Comparison of ENCODE assay signal across 8 cellular contexts in the genomic region with DNA sequence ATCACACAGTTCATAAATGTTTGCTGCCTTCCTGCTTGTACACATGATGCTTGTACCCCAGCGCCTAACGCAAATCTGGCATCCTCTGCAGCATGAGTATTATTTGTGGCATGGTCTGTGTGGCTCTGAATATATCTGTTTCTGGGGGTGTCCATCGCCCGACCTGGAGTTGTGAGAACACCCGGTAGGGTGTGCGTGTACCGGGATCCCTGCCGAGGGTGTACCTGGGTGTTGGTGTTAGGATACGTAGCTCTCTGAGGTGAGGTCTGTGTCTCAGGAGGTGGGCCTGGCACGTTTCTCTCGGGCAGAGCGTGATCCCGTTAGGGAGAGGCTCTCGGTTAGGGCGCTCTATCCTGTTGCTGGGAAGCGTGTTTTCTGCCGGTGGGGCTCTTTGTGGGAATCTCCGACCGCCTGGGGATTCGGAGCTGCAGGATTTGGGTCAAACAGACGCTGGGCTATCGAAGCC. TPM values are rescaled to one million over a fixed set of nuclear protein-coding genes. Genes with fewer than 3 reads are reported as not detected.
A peak's percentile ranks its signal among the peaks of the same experiment; 100 is the strongest.
DNase-seq lines count a peak whose midpoint lies in the region; ATAC-seq, FAIRE-seq and TF ChIP-seq lines count a peak whose summit lies in the region.

No MANE protein-coding gene starts in this region.

- no peak for ATAC-seq in naive thymus-derived CD4-positive, alpha-beta T cell
- ATAC-seq in HG02938 (IDR thresholded peaks at IDR 0.05; ENCODE audit: unreplicated experiment) (no peak), GM21526 (IDR thresholded peaks at IDR 0.05; ENCODE audit: low FRiP score, unreplicated experiment) (no peak), GM21367 (IDR thresholded peaks at IDR 0.05; ENCODE audit: unreplicated experiment) (no peak)

- 23% methylated on average over 20 of the region's 22 CpGs; no CpG with 5 or more reads in 1 of the 2 experiments for WGBS in H1 (ENCODE audit: extremely low coverage in 1 of 2, insufficient coverage in 1 of 2, insufficient read length in 1 of 2, insufficient replicate concordance in 2 of 2, low coverage in 1 of 2, low lambda C conversion rate in 2 of 2, missing lambda C conversion rate in 1 of 2), 2 experiments

- no peaks in the 10 kb centered on the region for H3K9me3 Mint-ChIP-seq in naive thymus-derived CD4-positive, alpha-beta T cell

- in situ Hi-C loops in G401 (cut with HindIII; ENCODE audit: low sequenced_read_pairs): no loop called here

- no peaks in the 10 kb centered on the region for H3K27me3 Mint-ChIP-seq in naive thymus-derived CD4-positive, alpha-beta T cell

- H3K36me3 Mint-ChIP-seq in naive thymus-derived CD4-positive, alpha-beta T cell: no peaks in the 10 kb centered on the region

- H3K4me3 ChIP-seq in H1 (ENCODE audit: extremely low read depth in 1 of 4, insufficient read depth in 2 of 4, low read depth in 3 of 4, low read length in 4 of 4): peak overlapping the region; percentile 57 to 72 (median 69)
- peak overlapping the region; percentile 27 for H3K4me3 ChIP-seq in naive thymus-derived CD4-positive, alpha-beta T cell (ENCODE audit: low read length)

- no peaks in the 10 kb centered on the region for H3K79me1 ChIP-seq in H1 (ENCODE audit: low read depth, low read length)

- peak; percentile 53 for DNase-seq in G401 (ENCODE audit: low spot score)
- DNase-seq in NCI-H748 treated with DMSO at 0.1 percent for 48 hours (lab: John Stamatoyannopoulos, UW): peak; percentile 98
- DNase-seq in H1 (ENCODE audit: low read depth in 1 of 2, low spot score in 2 of 2): no peak
- DNase-seq in naive thymus-derived CD4-positive, alpha-beta T cell: no peak
- DNase-seq in NOMO-1 treated with DMSO at 0.1 percent for 48 hours (lab: John Stamatoyannopoulos, UW; ENCODE audit: unreplicated experiment): no peak

- H3K23me2 ChIP-seq in H1 (ENCODE audit: low read depth, low read length): peaks cover 7% of the 10 kb centered on the region

- TF ChIP-seq EP300 in H1 (IDR thresholded peaks at IDR 0.05; ENCODE audit: borderline replicate concordance in 1 of 2, low read depth in 2 of 2, low read length in 2 of 2): no peak

- H3K14ac ChIP-seq in H1 (ENCODE audit: insufficient read length): no peak overlapping the region

- no peak overlapping the region for H4K91ac ChIP-seq in H1 (replicated peaks; ENCODE audit: insufficient read length, low read length)

- peak overlapping the region; percentile 97 for H4K8ac ChIP-seq in H1 (ENCODE audit: extremely low read depth, insufficient read depth, low read length)

- H3K9me3 ChIP-seq in H1 (ENCODE audit: insufficient read depth in 2 of 2, low read depth in 1 of 2, low read length in 1 of 2): no peaks in the 10 kb centered on the region
- no peaks in the 10 kb centered on the region for H3K9me3 ChIP-seq in naive thymus-derived CD4-positive, alpha-beta T cell (ENCODE audit: control insufficient read depth in 2 of 3, low read length in 3 of 3)

- peak overlapping the region; percentile 62 for H3K56ac ChIP-seq in H1 (replicated peaks; ENCODE audit: insufficient read length, low read depth, low read length)

- H3K79me2 ChIP-seq in H1 (ENCODE audit: control insufficient read depth in 1 of 2, insufficient read depth in 2 of 2, low read length in 2 of 2): no peaks in the 10 kb centered on the region

- no peak overlapping the region for H2AK5ac ChIP-seq in H1 (ENCODE audit: low read depth, low read length)

- peak overlapping the region; percentile 69; the same call in 1 of the 2 replicates for H3K27ac ChIP-seq in H1 (ENCODE audit: low read depth, low read length)
- H3K27ac ChIP-seq in naive thymus-derived CD4-positive, alpha-beta T cell (ENCODE audit: low read depth, low read length): peak overlapping the region; percentile 79

- no peak overlapping the region for H2BK120ac ChIP-seq in H1 (replicated peaks; ENCODE audit: low read depth, low read length)

- peak overlapping the region in 5 of 9 donors; percentile 23 to 85 (median 33) for H3K27ac Mint-ChIP-seq in naive thymus-derived CD4-positive, alpha-beta T cell

- peak overlapping the region in 6 of 10 donors; percentile 27 to 80 (median 61) for H3K4me3 Mint-ChIP-seq in naive thymus-derived CD4-positive, alpha-beta T cell

- CTCF ChIA-PET in H1 (lab: Charles Lee; ENCODE audit: partially characterized antibody): interaction anchor here (0.5 to 2.1 kb wide), 4 partner anchors 9 to 106 kb away, joined by 3 to 8 read pairs (median 4); no protein-coding TSS in a partner anchor
- CTCF ChIA-PET in naive thymus-derived CD4-positive, alpha-beta T cell (lab: Charles Lee): no interaction called here

- H4K5ac ChIP-seq in H1 (ENCODE audit: insufficient read length, low read depth, low read length): peak overlapping the region; percentile 12

- H2BK12ac ChIP-seq in H1 (ENCODE audit: low read depth, low read length): 0 out of 2 replicates have a peak overlapping the region, but pooled peaks have one; percentile 29

- peak overlapping the region; percentile 4 for H3K4ac ChIP-seq in H1 (replicated peaks; ENCODE audit: insufficient read length, low read depth, low read length)

- H3K4me1 Mint-ChIP-seq in naive thymus-derived CD4-positive, alpha-beta T cell: peaks cover 8 to 11% (median 9%) of the 10 kb centered on the region in 7 donors

- H3K4me1 ChIP-seq in H1 (replicated peaks in 1 of 4; ENCODE audit: control insufficient read depth in 3 of 4, insufficient read depth in 4 of 4, low read length in 3 of 4): peaks cover 4 to 15% (median 9%) of the 10 kb centered on the region in 4 experiments; a peak in 6 of 7 replicates
- peaks cover 0 to 4% of the 10 kb centered on the region in 2 donors for H3K4me1 ChIP-seq in naive thymus-derived CD4-positive, alpha-beta T cell (ENCODE audit: control insufficient read depth in 2 of 2, insufficient read depth in 2 of 2, low read length in 2 of 2)

- H3K23ac ChIP-seq in H1 (ENCODE audit: insufficient read length): no peak overlapping the region

- peak overlapping the region; percentile 76 for H2AFZ ChIP-seq in H1 (ENCODE audit: low read length)

- TF ChIP-seq RAD21 in H1 (IDR thresholded peaks at IDR 0.05 in 1 of 2, conservative IDR thresholded peaks at IDR 0.05 in 1 of 2; ENCODE audit: low read depth in 2 of 2, low read length in 2 of 2): no peak

- no peak for FAIRE-seq in H1 (lab: Jason Lieb, UNC)

- no peaks in the 10 kb centered on the region for H4K20me1 ChIP-seq in H1 (replicated peaks in 1 of 2; ENCODE audit: control insufficient read depth in 1 of 2, insufficient read depth in 2 of 2, low read length in 2 of 2)

- peak overlapping the region; percentile 83 to 94 for H3K4me2 ChIP-seq in H1 (ENCODE audit: insufficient read depth in 1 of 2, low read depth in 2 of 2, low read length in 2 of 2)

- peak overlapping the region; percentile 81; the same call in 1 of the 2 replicates for H2BK5ac ChIP-seq in H1 (ENCODE audit: low read depth, low read length)

- H3K18ac ChIP-seq in H1 (ENCODE audit: extremely low read depth, low read length): peak overlapping the region; percentile 89

- no peak for TF ChIP-seq POLR2A in H1 (IDR thresholded peaks at IDR 0.05; ENCODE audit: control extremely low read depth in 1 of 2, low read depth in 2 of 2, low read length in 2 of 2)

- peaks cover 0 to 5% (median 0%) of the 10 kb centered on the region in 4 experiments; a peak in 2 of 7 replicates for H3K27me3 ChIP-seq in H1 (replicated peaks in 1 of 4; ENCODE audit: control insufficient read depth in 3 of 4, extremely low read depth in 1 of 4, insufficient read depth in 3 of 4, low read length in 3 of 4)
- no peaks in the 10 kb centered on the region for H3K27me3 ChIP-seq in naive thymus-derived CD4-positive, alpha-beta T cell (ENCODE audit: control insufficient read depth in 2 of 2, insufficient read depth in 2 of 2, low read length in 2 of 2)

- no peak overlapping the region for H2BK15ac ChIP-seq in H1 (ENCODE audit: low read length)

- POLR2A ChIA-PET in H1 (lab: Charles Lee; ENCODE audit: partially characterized antibody): interaction anchor here (0.8 to 4.0 kb wide), 7 partner anchors 10 to 100 kb away, joined by 3 to 37 read pairs (median 3); a partner anchor contains a TSS
- POLR2A ChIA-PET in naive thymus-derived CD4-positive, alpha-beta T cell (lab: Charles Lee): interaction anchor here (0.9 to 1.3 kb wide), 2 partner anchors 10 to 42 kb away, joined by 4 read pairs; a partner anchor contains a TSS

- intact Hi-C loops in naive thymus-derived CD4-positive, alpha-beta T cell (cut with micrococcal nuclease): no loop called here

- H2BK20ac ChIP-seq in H1 (ENCODE audit: low read length): no peak overlapping the region

- H3K9ac ChIP-seq in H1 (replicated peaks in 1 of 4; ENCODE audit: extremely low read depth in 1 of 4, low read depth in 3 of 4, low read length in 3 of 4): peak overlapping the region; percentile 56 to 74 (median 68)

- no peaks in the 10 kb centered on the region for H3K36me3 ChIP-seq in H1 (ENCODE audit: control insufficient read depth in 2 of 4, insufficient read depth in 4 of 4, low read length in 3 of 4)
- no peaks in the 10 kb centered on the region for H3K36me3 ChIP-seq in naive thymus-derived CD4-positive, alpha-beta T cell (ENCODE audit: control insufficient read depth in 2 of 3, insufficient read depth in 3 of 3, low read length in 3 of 3)

- no peak for TF ChIP-seq CTCF in H1 (IDR thresholded peaks at IDR 0.05; ENCODE audit: control extremely low read depth in 1 of 3, insufficient read depth in 1 of 3, low read depth in 1 of 3, low read length in 3 of 3)

RNA-seq across cellular contexts. Expression of a gene that starts 10.4 kb away (rescaled TPM):
- total RNA-seq in G401 (2014; rRNA removed; shearing (Covaris generic)): 263 and 289 TPM in 2 replicates
- 221 and 252 TPM in 2 replicates for total RNA-seq in H1 (2021; fragmentation: NEBNext Ultra II Directional; extraction: Animal tissue kit (Norgen Biotek cat#: 25700))
- 214 and 350 TPM in 2 replicates for polyA plus RNA-seq in H1 (2011; rRNA removed)
- 234 TPM for polyA plus RNA-seq in H1 (2011; cell fraction: cytosol; rRNA removed)
- polyA plus RNA-seq in H1 (2011; cell fraction: nucleus; rRNA removed): 399 TPM
- polyA plus RNA-seq in H1 (2012, experiment 1 of 2): 231 to 283 TPM (median 258 TPM) in 4 replicates
- 321 TPM for polyA plus RNA-seq in H1 (2012, experiment 2 of 2)
- 136 TPM for polyA plus RNA-seq in H1 (2013, experiment 1 of 2)
- polyA plus RNA-seq in H1 (2013, experiment 2 of 2): 131 TPM
- polyA minus RNA-seq in H1 (2011; rRNA and poly(A)+ RNA removed): 219 and 368 TPM in 2 replicates
- polyA minus RNA-seq in H1 (2011; cell fraction: cytosol; rRNA and poly(A)+ RNA removed): 160 TPM
- polyA minus RNA-seq in H1 (2011; cell fraction: nucleus; rRNA and poly(A)+ RNA removed): 98.7 TPM
- 100 to 1,000 TPM in 1 of 5 experiments, 1 to 10 TPM in 1, under 1 TPM in 3; 0.38 to 101 (median 0.78) TPM for total RNA-seq in naive thymus-derived CD4-positive, alpha-beta T cell
- polyA plus RNA-seq in naive thymus-derived CD4-positive, alpha-beta T cell: not detected

RNA-seq across cellular contexts. Expression of a gene that starts 10.8 kb away (rescaled TPM):
- not detected in 2 replicates for total RNA-seq in G401 (2014; rRNA removed; shearing (Covaris generic))
- total RNA-seq in H1 (2021; fragmentation: NEBNext Ultra II Directional; extraction: Animal tissue kit (Norgen Biotek cat#: 25700)): not detected in 2 replicates
- polyA plus RNA-seq in H1 (2011; rRNA removed): 0.08 and 0.11 TPM in 2 replicates
- polyA plus RNA-seq in H1 (2011; cell fraction: cytosol; rRNA removed): not detected
- 0.07 TPM for polyA plus RNA-seq in H1 (2011; cell fraction: nucleus; rRNA removed)
- 0.27 to 0.55 TPM (median 0.43 TPM) in 3 of 4 replicates, not detected in the other for polyA plus RNA-seq in H1 (2012, experiment 1 of 2)
- not detected for polyA plus RNA-seq in H1 (2012, experiment 2 of 2)
- 0.04 TPM for polyA plus RNA-seq in H1 (2013, experiment 1 of 2)
- 0.09 TPM for polyA plus RNA-seq in H1 (2013, experiment 2 of 2)
- 0.15 TPM in 1 of 2 replicates, not detected in the other for polyA minus RNA-seq in H1 (2011; rRNA and poly(A)+ RNA removed)
- polyA minus RNA-seq in H1 (2011; cell fraction: cytosol; rRNA and poly(A)+ RNA removed): not detected
- polyA minus RNA-seq in H1 (2011; cell fraction: nucleus; rRNA and poly(A)+ RNA removed): not detected
- under 1 TPM in 2 of 5 experiments, not detected in 3; 0.21 to 0.98 TPM for total RNA-seq in naive thymus-derived CD4-positive, alpha-beta T cell
- polyA plus RNA-seq in naive thymus-derived CD4-positive, alpha-beta T cell: not detected

RNA-seq across cellular contexts. Expression of a gene that starts 19.4 kb away (rescaled TPM):
- total RNA-seq in G401 (2014; rRNA removed; shearing (Covaris generic)): 65.2 and 69.7 TPM in 2 replicates
- 28.5 and 29.1 TPM in 2 replicates for total RNA-seq in H1 (2021; fragmentation: NEBNext Ultra II Directional; extraction: Animal tissue kit (Norgen Biotek cat#: 25700))
- polyA plus RNA-seq in H1 (2011; rRNA removed): 58.2 and 68.1 TPM in 2 replicates
- 51.4 TPM for polyA plus RNA-seq in H1 (2011; cell fraction: cytosol; rRNA removed)
- 64.0 TPM for polyA plus RNA-seq in H1 (2011; cell fraction: nucleus; rRNA removed)
- polyA plus RNA-seq in H1 (2012, experiment 1 of 2): 31.0 to 38.0 TPM (median 34.5 TPM) in 4 replicates
- polyA plus RNA-seq in H1 (2012, experiment 2 of 2): 57.9 TPM
- 45.0 TPM for polyA plus RNA-seq in H1 (2013, experiment 1 of 2)
- polyA plus RNA-seq in H1 (2013, experiment 2 of 2): 50.2 TPM
- polyA minus RNA-seq in H1 (2011; rRNA and poly(A)+ RNA removed): 35.7 and 45.3 TPM in 2 replicates
- polyA minus RNA-seq in H1 (2011; cell fraction: cytosol; rRNA and poly(A)+ RNA removed): 11.2 TPM
- 12.0 TPM for polyA minus RNA-seq in H1 (2011; cell fraction: nucleus; rRNA and poly(A)+ RNA removed)
- 10 to 100 TPM; 25.9 to 65.3 (median 32.3) TPM for total RNA-seq in naive thymus-derived CD4-positive, alpha-beta T cell
- 10 to 100 TPM; 46.8 to 55.1 TPM for polyA plus RNA-seq in naive thymus-derived CD4-positive, alpha-beta T cell

RNA-seq across cellular contexts. Expression of a gene that starts 41.2 kb away (rescaled TPM):
- 36.2 and 42.2 TPM in 2 replicates for total RNA-seq in G401 (2014; rRNA removed; shearing (Covaris generic))
- total RNA-seq in H1 (2021; fragmentation: NEBNext Ultra II Directional; extraction: Animal tissue kit (Norgen Biotek cat#: 25700)): 19.5 and 20.6 TPM in 2 replicates
- polyA plus RNA-seq in H1 (2011; rRNA removed): 6.7 and 7.0 TPM in 2 replicates
- polyA plus RNA-seq in H1 (2011; cell fraction: cytosol; rRNA removed): 9.7 TPM
- polyA plus RNA-seq in H1 (2011; cell fraction: nucleus; rRNA removed): 13.6 TPM
- 19.8 to 23.8 TPM (median 22.3 TPM) in 4 replicates for polyA plus RNA-seq in H1 (2012, experiment 1 of 2)
- 8.5 TPM for polyA plus RNA-seq in H1 (2012, experiment 2 of 2)
- polyA plus RNA-seq in H1 (2013, experiment 1 of 2): 12.8 TPM
- 14.3 TPM for polyA plus RNA-seq in H1 (2013, experiment 2 of 2)
- 5.1 and 9.8 TPM in 2 replicates for polyA minus RNA-seq in H1 (2011; rRNA and poly(A)+ RNA removed)
- polyA minus RNA-seq in H1 (2011; cell fraction: cytosol; rRNA and poly(A)+ RNA removed): 5.2 TPM
- polyA minus RNA-seq in H1 (2011; cell fraction: nucleus; rRNA and poly(A)+ RNA removed): 13.1 TPM
- total RNA-seq in naive thymus-derived CD4-positive, alpha-beta T cell: 10 to 100 TPM; 14.5 to 37.8 (median 30.1) TPM
- 10 to 100 TPM; 28.8 to 53.8 TPM for polyA plus RNA-seq in naive thymus-derived CD4-positive, alpha-beta T cell

RNA-seq across cellular contexts. Expression of a gene that starts 41.3 kb away (rescaled TPM):
- 4.4 and 7.0 TPM in 2 replicates for total RNA-seq in G401 (2014; rRNA removed; shearing (Covaris generic))
- total RNA-seq in H1 (2021; fragmentation: NEBNext Ultra II Directional; extraction: Animal tissue kit (Norgen Biotek cat#: 25700)): 12.9 and 13.8 TPM in 2 replicates
- polyA plus RNA-seq in H1 (2011; rRNA removed): 4.7 and 8.0 TPM in 2 replicates
- 3.8 TPM for polyA plus RNA-seq in H1 (2011; cell fraction: cytosol; rRNA removed)
- polyA plus RNA-seq in H1 (2011; cell fraction: nucleus; rRNA removed): 35.9 TPM
- polyA plus RNA-seq in H1 (2012, experiment 1 of 2): 6.5 to 8.1 TPM (median 6.7 TPM) in 4 replicates
- 13.4 TPM for polyA plus RNA-seq in H1 (2012, experiment 2 of 2)
- polyA plus RNA-seq in H1 (2013, experiment 1 of 2): 5.2 TPM
- 3.5 TPM for polyA plus RNA-seq in H1 (2013, experiment 2 of 2)
- 30.2 and 31.0 TPM in 2 replicates for polyA minus RNA-seq in H1 (2011; rRNA and poly(A)+ RNA removed)
- 6.6 TPM for polyA minus RNA-seq in H1 (2011; cell fraction: cytosol; rRNA and poly(A)+ RNA removed)
- 40.9 TPM for polyA minus RNA-seq in H1 (2011; cell fraction: nucleus; rRNA and poly(A)+ RNA removed)
- total RNA-seq in naive thymus-derived CD4-positive, alpha-beta T cell: 100 to 1,000 TPM in 4 of 5 experiments, 10 to 100 TPM in 1; 80.5 to 153 (median 131) TPM
- polyA plus RNA-seq in naive thymus-derived CD4-positive, alpha-beta T cell: 1 to 10 TPM; 4.4 to 8.9 TPM

Comparison
In these comparisons a context has a peak if more than half of its experiments do, and no peak if none do; other contexts are left out.
1. DNase-seq: peak in G401 (single experiment) and NCI-H748 treated with DMSO at 0.1 percent for 48 hours (single experiment); none in H1 (0 of 2), naive thymus-derived CD4-positive, alpha-beta T cell (0 of 9) and NOMO-1 treated with DMSO at 0.1 percent for 48 hours (single experiment).